18 cellular contexts compared by ENCODE assay signal in the genomic region with DNA sequence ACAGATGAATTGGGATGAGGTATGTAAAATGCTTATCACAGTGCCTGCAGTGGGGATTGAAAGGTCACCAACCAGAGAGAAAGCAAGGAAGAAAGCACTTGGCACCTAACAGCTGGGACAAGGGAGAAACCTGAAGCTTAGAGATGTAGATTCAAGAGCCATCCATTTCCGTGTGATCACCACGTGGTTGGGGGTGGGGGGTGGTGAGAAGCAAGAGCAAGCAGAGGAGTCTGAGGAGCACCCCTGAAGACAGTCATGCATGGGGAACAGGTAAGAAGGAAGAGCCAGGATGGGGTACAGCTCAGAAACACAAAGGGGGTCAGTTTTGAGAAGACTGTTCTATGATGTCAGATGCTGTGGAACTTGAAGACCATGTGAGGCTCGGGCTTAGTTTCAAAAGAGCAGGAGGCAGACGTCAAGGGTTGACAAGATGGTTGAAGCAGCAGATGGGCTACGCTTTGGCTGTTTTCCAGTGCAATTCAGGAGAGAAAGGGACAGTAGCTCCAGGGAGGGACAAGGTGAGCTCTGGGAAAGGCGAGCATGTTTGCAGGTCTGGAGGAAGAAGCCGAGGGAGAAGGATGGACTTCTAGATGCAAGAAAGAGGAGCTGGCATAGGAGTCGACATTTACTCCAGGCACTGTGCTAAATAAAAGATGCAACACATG. TPM values are rescaled to one million over a fixed set of nuclear protein-coding genes. Genes with fewer than 3 reads are reported as not detected.
DNase-seq lines count a peak whose midpoint lies in the region; ATAC-seq and TF ChIP-seq lines count a peak whose summit lies in the region.
"Had no signal": no experiment of that assay in that cellular context is flagged by ENCODE, and none has a peak within 500 bp of the region (broad histone marks: within the 10 kb centered on the region; RNA-seq: fewer than 3 reads in every experiment).

No MANE protein-coding gene starts in this region.

- intact Hi-C loops in posterior vena cava (cut with DNase I): no loop called here

- H3K9me3 Mint-ChIP-seq in WTC11: no peaks in the 10 kb centered on the region
- H3K9me3 Mint-ChIP-seq in neural progenitor cell: no peaks in the 10 kb centered on the region

- H3K4me1 ChIP-seq in neural progenitor cell: peaks cover 13% of the 10 kb centered on the region
- H3K4me1 ChIP-seq: SJSA1 had no signal

- H3K36me3 ChIP-seq in neural progenitor cell: no peaks in the 10 kb centered on the region
- H3K36me3 ChIP-seq: SJSA1 had no signal

- H3K4me2 ChIP-seq in neural progenitor cell: no peak overlapping the region
- H3K4me2 ChIP-seq: KMS-11 had no signal

- H3K9ac ChIP-seq in neural progenitor cell: no peak overlapping the region
- H3K9ac ChIP-seq: GM23248, KMS-11 had no signal

- no peaks in the 10 kb centered on the region for H3K79me2 ChIP-seq in neural progenitor cell (ENCODE audit: low read depth)

- POLR2A ChIA-PET in WTC11 (lab: Charles Lee): no interaction called here

- H3K4me3 Mint-ChIP-seq in WTC11: no peak overlapping the region
- H3K4me3 Mint-ChIP-seq in neural progenitor cell: no peak overlapping the region

- H3K36me3 Mint-ChIP-seq in WTC11 (no peaks in the 10 kb centered on the region), neural progenitor cell (no peaks in the 10 kb centered on the region)

- H4K20me1 ChIP-seq in neural progenitor cell (ENCODE audit: low read depth): no peaks in the 10 kb centered on the region

- no peak overlapping the region for H3K27ac Mint-ChIP-seq in WTC11
- H3K27ac Mint-ChIP-seq in neural progenitor cell: no peak overlapping the region

- H3K4me3 ChIP-seq in neural progenitor cell: no peak overlapping the region
- H3K4me3 ChIP-seq: GM23248, SJSA1 had no signal

- peaks cover 5% of the 10 kb centered on the region for H3K27me3 ChIP-seq in neural progenitor cell
- H3K27me3 ChIP-seq: SJSA1 had no signal

- no peaks in the 10 kb centered on the region for H3F3A ChIP-seq in neural progenitor cell (ENCODE audit: low read depth)

- H3K27ac ChIP-seq in neural progenitor cell: no peak overlapping the region
- H3K27ac ChIP-seq: GM23248, KMS-11, RWPE1, SJSA1 had no signal

- no peak overlapping the region for H2AFZ ChIP-seq in neural progenitor cell (replicated peaks)
- H2AFZ ChIP-seq: GM23248 had no signal

- H3K4me1 Mint-ChIP-seq in WTC11 (0 out of 2 replicates have a peak, but pooled peaks cover 4% of the 10 kb centered on the region), neural progenitor cell (peaks cover 15% of the 10 kb centered on the region)

- no peaks in the 10 kb centered on the region; the same call in 1 of the 2 replicates for H3K27me3 Mint-ChIP-seq in WTC11 (ENCODE audit: low read depth)
- H3K27me3 Mint-ChIP-seq in neural progenitor cell (ENCODE audit: insufficient read depth, low read depth): peaks cover 7% of the 10 kb centered on the region

- no peaks in the 10 kb centered on the region for H3K9me3 ChIP-seq in neural progenitor cell (ENCODE audit: low read depth)
- H3K9me3 ChIP-seq: SJSA1 had no signal

- TF ChIP-seq CTCF in WTC11 (IDR thresholded peaks at IDR 0.05): no peak
- no peak for TF ChIP-seq CTCF in neural progenitor cell (IDR thresholded peaks at IDR 0.05)

- DNase-seq in NCI-H2196 (lab: John Stamatoyannopoulos, UW; ENCODE audit: unreplicated experiment) (peak; percentile 13), NCI-H2196 treated with DMSO at 0.1 percent for 48 hours (lab: John Stamatoyannopoulos, UW; ENCODE audit: unreplicated experiment) (no peak), NCI-H2029 treated with DMSO at 0.1 percent for 48 hours (lab: John Stamatoyannopoulos, UW) (peak; percentile 94), WTC11 (ENCODE audit: low spot score) (no peak), posterior vena cava (ENCODE audit: low spot score) (peak; percentile 1), neural progenitor cell (ENCODE audit: low spot score) (no peak), AG20443 (ENCODE audit: low spot score) (no peak)
- DNase-seq: DMS153, GM23248, NCI-H1092, NCI-H146, NCI-H526, PC-3, T-helper 2 cell had no signal

- ATAC-seq in WTC11: peak; percentile 28; the same call in 1 of the 2 replicates
- ATAC-seq in GM18870 (IDR thresholded peaks at IDR 0.05; ENCODE audit: unreplicated experiment): no peak
- ATAC-seq: PC-3 had no signal

- CTCF ChIA-PET in WTC11 (lab: Charles Lee): interaction anchor here (1.0 kb wide), 2 partner anchors 15 to 68 kb away, joined by 3 read pairs; no protein-coding TSS in a partner anchor

TF ChIP-seq in WTC11, 78 proteins besides CTCF, POLR2A, EP300 and RAD21:
- TF ChIP-seq AR (CRISPR knock-in tag; IDR thresholded peaks at IDR 0.05) (no peak), USF2 (CRISPR knock-in tag; IDR thresholded peaks at IDR 0.05) (peak; percentile 25; the same call in 1 of the 2 replicates), FOXK1 (CRISPR knock-in tag; IDR thresholded peaks at IDR 0.05) (no peak)
- TF ChIP-seq, protein P1, sequence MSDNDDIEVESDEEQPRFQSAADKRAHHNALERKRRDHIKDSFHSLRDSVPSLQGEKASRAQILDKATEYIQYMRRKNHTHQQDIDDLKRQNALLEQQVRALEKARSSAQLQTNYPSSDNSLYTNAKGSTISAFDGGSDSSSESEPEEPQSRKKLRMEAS (CRISPR knock-in tag; IDR thresholded peaks at IDR 0.05): peak; percentile 44; the same call in 1 of the 2 replicates

RNA-seq across cellular contexts. Expression of gene KANK4, which starts 17.4 kb away (rescaled TPM):
- total RNA-seq in WTC11 (2021): 0.23 to 0.55 TPM (median 0.35 TPM) in 3 replicates
- under 1 TPM; 0.19 to 0.37 TPM for total RNA-seq in posterior vena cava
- total RNA-seq in neural progenitor cell (ENCODE audit: low replicate concordance): 0.40 TPM in 1 of 2 replicates, not detected in the other
- total RNA-seq: PC-3, SJSA1 had no signal

Comparison
In these comparisons a context has a peak if more than half of its experiments do, and no peak if none do; other contexts are left out.
1. DNase-seq: peak in NCI-H2196 (single experiment), NCI-H2029 treated with DMSO at 0.1 percent for 48 hours (single experiment) and posterior vena cava (single experiment); none in NCI-H2196 treated with DMSO at 0.1 percent for 48 hours (single experiment), WTC11 (single experiment), neural progenitor cell (single experiment) and AG20443 (single experiment).